ENCODE assay signal across 9 cellular contexts in genomic region chr2:44075536-44075935, GRCh38.
DNase-seq lines count a peak whose midpoint lies in the region; TF ChIP-seq lines count a peak whose summit lies in the region.
"Had no signal": no experiment of that assay in that cellular context is flagged by ENCODE, and none has a peak within 500 bp of the region (broad histone marks: within the 10 kb centered on the region; RNA-seq: fewer than 3 reads in every experiment).

No MANE protein-coding gene starts in this region.

- H3K4me2 ChIP-seq in PC-9, result no peak overlapping the region

- TF ChIP-seq CTCF in dorsolateral prefrontal cortex (IDR thresholded peaks at IDR 0.05 in 54 of 56, conservative IDR thresholded peaks at IDR 0.05 in 2 of 56; ENCODE audit: low read depth in 1 of 56, partially characterized antibody in 56 of 56), result peak in 2 of 56 donors; percentile 13 to 14
- TF ChIP-seq CTCF in PC-9 (conservative IDR thresholded peaks at IDR 0.05), result no peak

- H3K36me3 ChIP-seq in PC-9 (ENCODE audit: low read depth), result no peaks in the 10 kb centered on the region

- no peaks in the 10 kb centered on the region for H3K9me3 ChIP-seq in PC-9 (ENCODE audit: insufficient read depth, low read depth)

- H3K4me3 ChIP-seq in dorsolateral prefrontal cortex (peak overlapping the region in 3 of 59 donors; percentile 5 to 16 (median 9)), PC-9 (no peak overlapping the region)

- H3F3A ChIP-seq in PC-9 (ENCODE audit: insufficient read depth, low read depth), result no peaks in the 10 kb centered on the region

- H3K79me2 ChIP-seq in PC-9 (ENCODE audit: low read depth), result no peaks in the 10 kb centered on the region

- POLR2A ChIA-PET in PC-9 (lab: Charles Lee; ENCODE audit: unreplicated experiment), result no interaction called here

- H3K9me2 ChIP-seq in PC-9 (ENCODE audit: insufficient read depth), result no peaks in the 10 kb centered on the region

- CTCF ChIA-PET in PC-9 (lab: Charles Lee), result no interaction called here

- intact Hi-C loops in dorsolateral prefrontal cortex (cut with DNase I), result no loop called here
- intact Hi-C loops in PC-9 (cut with micrococcal nuclease; ENCODE audit: unreplicated experiment), result no loop called here

- no peaks in the 10 kb centered on the region for H4K20me1 ChIP-seq in PC-9 (ENCODE audit: insufficient read depth)

- BruUV-seq in PC-9 (replicated peaks; lab: Mats Ljungman, UMichigan), result no TSS peak

- no peaks in the 10 kb centered on the region for H3K4me1 ChIP-seq in PC-9 (replicated peaks; ENCODE audit: insufficient read depth)

- in situ Hi-C loops in Caki2 (cut with HindIII; ENCODE audit: low pct_unique_long_range_greater_than_20kb, low sequenced_read_pairs), result no loop called here

- DNase-seq in Caki2 (ENCODE audit: low read depth) (peak; percentile 10), NCI-H2029 (lab: John Stamatoyannopoulos, UW) (peak; percentile 43), dorsolateral prefrontal cortex (peak; percentile 41 to 88 (median 59)), nucleus accumbens (lab: John Stamatoyannopoulos, UW) (peak in 50 of 56 donors; percentile 4 to 86 (median 59)), iPS-NIHi11 (ENCODE audit: low spot score) (no peak), HT-29 (ENCODE audit: low spot score) (no peak), PC-9 (no peak), NOMO-1 treated with dmso at 0.1 percent for 144 hours (lab: John Stamatoyannopoulos, UW; ENCODE audit: unreplicated experiment) (no peak)
- DNase-seq: erythroblast had no signal

- no peak overlapping the region; the same call in 1 of the 2 replicates for H2AFZ ChIP-seq in PC-9

- H3K27me3 ChIP-seq in dorsolateral prefrontal cortex (no peaks in the 10 kb centered on the region), PC-9 (ENCODE audit: insufficient read depth, low read depth) (no peaks in the 10 kb centered on the region)

- H3K27ac ChIP-seq in dorsolateral prefrontal cortex (peak overlapping the region; percentile 49 to 99 (median 94)), PC-9 (no peak overlapping the region)

Comparison
In these comparisons a context has a peak if more than half of its experiments do, and no peak if none do; other contexts are left out.
1. DNase-seq: peak in Caki2 (single experiment), NCI-H2029 (single experiment), dorsolateral prefrontal cortex (10 of 10) and nucleus accumbens (50 of 56); none in iPS-NIHi11 (single experiment), HT-29 (single experiment), PC-9 (0 of 2) and NOMO-1 treated with dmso at 0.1 percent for 144 hours (single experiment).